ENCODE assay signal across 1 cellular context in the genomic region with DNA sequence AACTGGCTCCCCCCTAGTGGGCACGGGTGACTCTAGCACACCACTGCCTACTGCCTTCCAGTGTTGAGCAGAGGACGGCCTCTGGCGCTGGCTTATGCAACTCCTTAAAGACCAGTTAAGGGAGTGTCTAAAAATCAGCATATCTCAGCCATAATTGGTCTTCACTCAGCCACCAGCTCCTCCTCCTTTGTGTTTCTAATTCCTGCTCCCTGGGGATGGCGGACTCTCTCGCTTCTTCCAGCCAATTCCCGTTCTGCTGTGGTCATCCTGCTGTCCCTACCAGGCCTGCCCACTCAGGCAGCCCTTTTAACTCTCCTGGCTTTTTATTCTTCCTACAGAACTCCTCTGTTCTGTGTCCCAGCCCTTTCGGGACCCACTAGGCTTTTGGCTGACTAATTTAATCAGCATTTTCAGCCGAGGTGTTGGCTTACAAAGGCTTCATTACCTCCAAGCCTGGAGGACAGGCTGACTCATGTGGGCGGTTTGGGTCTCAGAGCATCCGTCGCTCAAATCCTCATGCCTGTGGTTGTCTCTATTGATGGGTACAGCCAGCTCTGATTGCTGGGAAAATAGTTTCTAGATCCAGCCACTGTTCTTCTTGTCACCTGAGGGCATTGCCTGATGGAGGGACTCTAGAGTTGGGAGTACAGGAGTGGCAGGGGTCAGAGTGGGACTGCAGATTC.
TF ChIP-seq lines count a peak whose summit lies in the region.

No MANE protein-coding gene starts in this region.

TF ChIP-seq in SK-N-SH, 30 proteins besides CTCF, POLR2A, EP300 and RAD21 (continued from another document):
- TF ChIP-seq TCF12 (IDR thresholded peaks at IDR 0.05) (peak; percentile 20; the same call in 1 of the 2 replicates), TEAD4 (IDR thresholded peaks at IDR 0.05; ENCODE audit: borderline replicate concordance, insufficient read depth) (no peak), FOSL2 (IDR thresholded peaks at IDR 0.05; ENCODE audit: borderline replicate concordance, low read depth) (peak; percentile 65), JUND (IDR thresholded peaks at IDR 0.05) (peak; percentile 11; the same call in 1 of the 2 replicates)
